Comparison of ENCODE assay signal across 1 cellular context in the genomic region with DNA sequence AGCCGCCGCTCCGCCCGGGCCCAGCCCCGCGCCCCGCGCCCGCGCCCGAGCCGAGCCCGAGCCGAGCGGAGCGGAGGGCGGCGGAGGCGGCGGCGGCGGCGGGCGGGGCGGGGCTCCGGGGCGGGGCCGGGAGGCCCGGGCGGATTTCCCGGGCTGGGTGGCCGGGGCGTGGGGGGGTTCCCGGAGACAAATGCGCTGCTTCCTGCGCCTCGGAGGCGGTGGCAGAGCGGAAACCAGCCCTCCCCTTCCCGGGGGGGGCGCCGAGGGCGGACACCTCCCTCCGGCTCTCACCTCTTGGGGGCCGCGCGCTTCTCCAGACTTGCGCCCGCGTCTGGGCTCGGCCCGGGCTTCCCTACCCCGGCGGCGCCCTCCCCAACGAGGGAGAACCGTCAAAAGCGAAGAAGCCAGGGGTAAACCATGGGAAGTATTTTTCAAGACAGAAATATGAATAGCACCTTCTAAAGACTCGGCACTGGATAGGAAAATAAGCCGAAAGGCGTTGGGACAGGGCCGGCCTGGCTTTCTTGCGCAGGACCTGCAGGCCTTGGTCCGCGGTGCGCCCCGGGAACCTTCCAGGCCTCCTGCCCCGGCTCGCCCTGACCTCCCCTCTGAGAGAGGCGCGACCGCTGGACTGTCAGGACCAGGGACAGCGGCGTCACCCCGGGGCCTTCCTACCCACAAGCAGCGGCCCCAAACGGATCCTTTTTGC.
TF ChIP-seq lines count a peak whose summit lies in the region.

A gene (minus strand): TSS at position 79 of the 709 bp plus-strand sequence. CDS start 88 bp downstream, outside the sequence.

TF ChIP-seq in IMR-90, 13 proteins besides CTCF, POLR2A, EP300 and RAD21 (continued from another document):
- TF ChIP-seq, protein P1, sequence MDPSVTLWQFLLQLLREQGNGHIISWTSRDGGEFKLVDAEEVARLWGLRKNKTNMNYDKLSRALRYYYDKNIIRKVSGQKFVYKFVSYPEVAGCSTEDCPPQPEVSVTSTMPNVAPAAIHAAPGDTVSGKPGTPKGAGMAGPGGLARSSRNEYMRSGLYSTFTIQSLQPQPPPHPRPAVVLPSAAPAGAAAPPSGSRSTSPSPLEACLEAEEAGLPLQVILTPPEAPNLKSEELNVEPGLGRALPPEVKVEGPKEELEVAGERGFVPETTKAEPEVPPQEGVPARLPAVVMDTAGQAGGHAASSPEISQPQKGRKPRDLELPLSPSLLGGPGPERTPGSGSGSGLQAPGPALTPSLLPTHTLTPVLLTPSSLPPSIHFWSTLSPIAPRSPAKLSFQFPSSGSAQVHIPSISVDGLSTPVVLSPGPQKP (IDR thresholded peaks at IDR 0.05; ENCODE audit: borderline replicate concordance, low read depth, low read length) = no peak
- TF ChIP-seq NFE2L2 (IDR thresholded peaks at IDR 0.05; ENCODE audit: low read depth, low read length) = no peak
TF ChIP-seq in IMR-90: peak in this region for 1.
